In the genomic region with DNA sequence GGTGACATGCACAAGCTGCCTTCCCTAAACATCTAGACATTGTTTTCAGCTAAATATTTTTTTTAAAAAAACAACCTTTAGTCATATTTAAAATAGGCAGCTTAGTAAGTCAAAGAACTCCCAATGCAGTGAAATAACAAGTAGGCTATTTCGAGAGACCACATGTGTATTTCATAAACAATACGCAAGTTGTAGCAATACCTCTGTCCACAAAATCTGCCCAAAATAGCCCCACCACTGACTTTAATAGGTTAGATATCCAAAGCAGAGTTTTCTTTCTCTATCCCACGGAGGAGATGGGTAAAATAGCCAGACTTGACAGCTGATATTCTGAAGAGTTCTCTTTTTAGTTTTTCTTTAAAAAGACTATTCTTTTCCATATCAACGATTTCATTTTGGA, we compare ENCODE assay signal across 17 cellular contexts. TPM values are rescaled to one million over a fixed set of nuclear protein-coding genes. Genes with fewer than 3 reads are reported as not detected.
DNase-seq lines count a peak whose midpoint lies in the region; TF ChIP-seq lines count a peak whose summit lies in the region.
"Had no signal": no experiment of that assay in that cellular context is flagged by ENCODE, and none has a peak within 500 bp of the region (broad histone marks: within the 10 kb centered on the region; RNA-seq: fewer than 3 reads in every experiment).

No MANE protein-coding gene starts in this region.

- H3K27ac ChIP-seq in A673 (ENCODE audit: low read depth, low read length, poor library complexity, severe bottlenecking), result no peak overlapping the region
- H3K27ac ChIP-seq: lower lobe of right lung, psoas muscle, suprapubic skin had no signal

- no peaks in the 10 kb centered on the region for H3K9me3 ChIP-seq in A673 (ENCODE audit: low read depth, low read length, poor library complexity, severe bottlenecking)
- H3K9me3 ChIP-seq: lower lobe of right lung, psoas muscle, suprapubic skin had no signal

- intact Hi-C loops in A673 (cut with micrococcal nuclease; ENCODE audit: unreplicated experiment), result no loop called here

- TF ChIP-seq CTCF in NB4 (IDR thresholded peaks at IDR 0.05; ENCODE audit: low read depth, low read length) (no peak), A673 (conservative IDR thresholded peaks at IDR 0.05; ENCODE audit: low read depth, low read length) (no peak)

- no peaks in the 10 kb centered on the region for H3K4me1 ChIP-seq in A673 (ENCODE audit: insufficient read depth, low read length, poor library complexity, severe bottlenecking)
- H3K4me1 ChIP-seq: lower lobe of right lung, psoas muscle had no signal

- H3K27me3 ChIP-seq in A673 (replicated peaks; ENCODE audit: insufficient read depth, low read depth, low read length, poor library complexity), result peaks cover 52% of the 10 kb centered on the region

- POLR2A ChIA-PET in A673 (lab: Charles Lee; ENCODE audit: low non-redundant PET), result no interaction called here

- BruUV-seq in A673 (replicated peaks; lab: Mats Ljungman, UMichigan), result no TSS peak

- DNase-seq in NB4 (ENCODE audit: low read depth), result peak; percentile 47
- DNase-seq in cerebellar cortex (ENCODE audit: low spot score), result peak; percentile 16
- peak; percentile 56 for DNase-seq in inferior parietal cortex (ENCODE audit: extremely low spot score)
- peak; percentile 74 for DNase-seq in superior temporal gyrus (ENCODE audit: extremely low spot score)
- DNase-seq in A673 (ENCODE audit: low spot score), result no peak
- no peak for DNase-seq in T-helper 9 cell
- no peak for DNase-seq in amniotic stem cell (lab: John Stamatoyannopoulos, UW)
- DNase-seq: activated naive CD4-positive, alpha-beta T cell treated with Interleukin-2 at 50 U/mL for 16 hours; activated T-cell treated with anti-CD3 and anti-CD28 coated beads for 4 hours; foreskin fibroblast; immature natural killer cell; lower lobe of right lung; naive thymus-derived CD4-positive, alpha-beta T cell; NCI-H2107 had no signal

- no peaks in the 10 kb centered on the region for H3K36me3 ChIP-seq in A673 (ENCODE audit: insufficient read depth, low read length, poor library complexity, severe bottlenecking)
- H3K36me3 ChIP-seq: lower lobe of right lung, suprapubic skin had no signal

- H3K4me3 ChIP-seq in NB4 (ENCODE audit: low read depth, low read length), result no peak overlapping the region
- no peak overlapping the region for H3K4me3 ChIP-seq in A673 (ENCODE audit: low read depth, low read length, poor library complexity, severe bottlenecking)
- H3K4me3 ChIP-seq: lower lobe of right lung, psoas muscle had no signal

- CTCF ChIA-PET in A673 (lab: Charles Lee), result no interaction called here

- no peak for TF ChIP-seq POLR2A in NB4 (IDR thresholded peaks at IDR 0.05; ENCODE audit: extremely low read depth, insufficient read length)

RNA-seq across cellular contexts. Expression of a gene that starts 1.2 kb away (rescaled TPM):
- not detected in 2 replicates for total RNA-seq in A673 (2021)
- total RNA-seq: B cell, lower lobe of right lung, suprapubic skin had no signal

Comparison
In these comparisons a context has a peak if more than half of its experiments do, and no peak if none do; other contexts are left out.
1. DNase-seq: peak in NB4 (single experiment), cerebellar cortex (single experiment), inferior parietal cortex (single experiment) and superior temporal gyrus (single experiment); none in A673 (single experiment), T-helper 9 cell (single experiment) and amniotic stem cell (single experiment).